1 cellular context compared by ENCODE assay signal in genomic region chr3:196537319-196537984, GRCh38.
TF ChIP-seq lines count a peak whose summit lies in the region.

No MANE protein-coding gene starts in this region.

TF ChIP-seq in GM12878, 131 proteins besides CTCF, POLR2A, EP300 and RAD21:
- TF ChIP-seq, protein P1, sequence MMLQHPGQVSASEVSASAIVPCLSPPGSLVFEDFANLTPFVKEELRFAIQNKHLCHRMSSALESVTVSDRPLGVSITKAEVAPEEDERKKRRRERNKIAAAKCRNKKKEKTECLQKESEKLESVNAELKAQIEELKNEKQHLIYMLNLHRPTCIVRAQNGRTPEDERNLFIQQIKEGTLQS (IDR thresholded peaks at IDR 0.05; ENCODE audit: borderline replicate concordance, extremely low read depth, low read depth, low read length): no peak
- TF ChIP-seq FOS (IDR thresholded peaks at IDR 0.05; ENCODE audit: borderline replicate concordance, extremely low read depth, insufficient read length): no peak
- peak; percentile 87 for TF ChIP-seq PKNOX1 (IDR thresholded peaks at IDR 0.05)
- TF ChIP-seq, protein P2, sequence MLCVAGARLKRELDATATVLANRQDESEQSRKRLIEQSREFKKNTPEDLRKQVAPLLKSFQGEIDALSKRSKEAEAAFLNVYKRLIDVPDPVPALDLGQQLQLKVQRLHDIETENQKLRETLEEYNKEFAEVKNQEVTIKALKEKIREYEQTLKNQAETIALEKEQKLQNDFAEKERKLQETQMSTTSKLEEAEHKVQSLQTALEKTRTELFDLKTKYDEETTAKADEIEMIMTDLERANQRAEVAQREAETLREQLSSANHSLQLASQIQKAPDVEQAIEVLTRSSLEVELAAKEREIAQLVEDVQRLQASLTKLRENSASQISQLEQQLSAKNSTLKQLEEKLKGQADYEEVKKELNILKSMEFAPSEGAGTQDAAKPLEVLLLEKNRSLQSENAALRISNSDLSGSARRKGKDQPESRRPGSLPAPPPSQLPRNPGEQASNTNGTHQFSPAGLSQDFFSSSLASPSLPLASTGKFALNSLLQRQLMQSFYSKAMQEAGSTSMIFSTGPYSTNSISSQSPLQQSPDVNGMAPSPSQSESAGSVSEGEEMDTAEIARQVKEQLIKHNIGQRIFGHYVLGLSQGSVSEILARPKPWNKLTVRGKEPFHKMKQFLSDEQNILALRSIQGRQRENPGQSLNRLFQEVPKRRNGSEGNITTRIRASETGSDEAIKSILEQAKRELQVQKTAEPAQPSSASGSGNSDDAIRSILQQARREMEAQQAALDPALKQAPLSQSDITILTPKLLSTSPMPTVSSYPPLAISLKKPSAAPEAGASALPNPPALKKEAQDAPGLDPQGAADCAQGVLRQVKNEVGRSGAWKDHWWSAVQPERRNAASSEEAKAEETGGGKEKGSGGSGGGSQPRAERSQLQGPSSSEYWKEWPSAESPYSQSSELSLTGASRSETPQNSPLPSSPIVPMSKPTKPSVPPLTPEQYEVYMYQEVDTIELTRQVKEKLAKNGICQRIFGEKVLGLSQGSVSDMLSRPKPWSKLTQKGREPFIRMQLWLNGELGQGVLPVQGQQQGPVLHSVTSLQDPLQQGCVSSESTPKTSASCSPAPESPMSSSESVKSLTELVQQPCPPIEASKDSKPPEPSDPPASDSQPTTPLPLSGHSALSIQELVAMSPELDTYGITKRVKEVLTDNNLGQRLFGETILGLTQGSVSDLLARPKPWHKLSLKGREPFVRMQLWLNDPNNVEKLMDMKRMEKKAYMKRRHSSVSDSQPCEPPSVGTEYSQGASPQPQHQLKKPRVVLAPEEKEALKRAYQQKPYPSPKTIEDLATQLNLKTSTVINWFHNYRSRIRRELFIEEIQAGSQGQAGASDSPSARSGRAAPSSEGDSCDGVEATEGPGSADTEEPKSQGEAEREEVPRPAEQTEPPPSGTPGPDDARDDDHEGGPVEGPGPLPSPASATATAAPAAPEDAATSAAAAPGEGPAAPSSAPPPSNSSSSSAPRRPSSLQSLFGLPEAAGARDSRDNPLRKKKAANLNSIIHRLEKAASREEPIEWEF (IDR thresholded peaks at IDR 0.05; ENCODE audit: insufficient replicate concordance, low read depth, low read length): peak; percentile 100
- TF ChIP-seq, protein P3, sequence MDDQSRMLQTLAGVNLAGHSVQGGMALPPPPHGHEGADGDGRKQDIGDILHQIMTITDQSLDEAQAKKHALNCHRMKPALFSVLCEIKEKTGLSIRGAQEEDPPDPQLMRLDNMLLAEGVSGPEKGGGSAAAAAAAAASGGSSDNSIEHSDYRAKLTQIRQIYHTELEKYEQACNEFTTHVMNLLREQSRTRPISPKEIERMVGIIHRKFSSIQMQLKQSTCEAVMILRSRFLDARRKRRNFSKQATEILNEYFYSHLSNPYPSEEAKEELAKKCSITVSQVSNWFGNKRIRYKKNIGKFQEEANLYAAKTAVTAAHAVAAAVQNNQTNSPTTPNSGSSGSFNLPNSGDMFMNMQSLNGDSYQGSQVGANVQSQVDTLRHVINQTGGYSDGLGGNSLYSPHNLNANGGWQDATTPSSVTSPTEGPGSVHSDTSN (IDR thresholded peaks at IDR 0.05; ENCODE audit: insufficient replicate concordance, low read depth, low read length): peak; percentile 71
- TF ChIP-seq EGR1 (IDR thresholded peaks at IDR 0.05; ENCODE audit: borderline replicate concordance in 1 of 2, low read depth in 2 of 2, low read length in 2 of 2): no peak
- peak; percentile 42; the same call in 1 of the 2 replicates for TF ChIP-seq SMC3 (IDR thresholded peaks at IDR 0.05; ENCODE audit: borderline replicate concordance, low read length)
